Comparison of ENCODE assay signal across 29 cellular contexts in the genomic region with DNA sequence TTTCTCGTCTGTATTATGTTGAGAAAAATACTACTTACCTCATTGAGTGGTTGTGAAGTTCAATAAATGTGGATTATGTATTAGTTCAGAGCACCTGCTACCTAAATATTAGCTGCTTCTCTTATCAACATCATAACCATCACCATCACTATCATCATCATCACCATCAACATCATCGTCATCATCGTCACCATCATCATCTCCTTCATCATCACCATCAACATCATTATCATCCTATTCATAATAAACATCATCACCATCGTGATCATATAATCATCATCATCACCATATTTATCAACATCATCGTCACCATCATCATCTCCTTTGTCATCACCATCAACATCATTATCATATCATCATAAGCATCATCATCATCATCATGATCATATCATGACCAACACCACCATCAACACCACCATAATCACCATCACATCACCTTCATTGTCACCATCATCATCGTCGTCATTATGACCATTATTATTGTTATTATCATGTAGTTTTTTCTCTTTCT.
"Had no signal": no experiment of that assay in that cellular context is flagged by ENCODE, and none has a peak within 500 bp of the region (broad histone marks: within the 10 kb centered on the region; RNA-seq: fewer than 3 reads in every experiment).

No MANE protein-coding gene starts in this region.

- H3K9ac ChIP-seq: neural progenitor cell, parathyroid adenoma had no signal

- H3K27me3 ChIP-seq: neural progenitor cell, ovary, spleen, suprapubic skin, testis, tibial artery, transverse colon, upper lobe of left lung, uterus had no signal

- ATAC-seq: naive thymus-derived CD4-positive, alpha-beta T cell; natural killer cell; psoas muscle; right cardiac atrium; sciatic nerve; stimulated activated memory B cell treated with anti-CD40 and anti-IgM and Interleukin-4, amounts not matched to agents 10 μg/mL and 1 μg/mL and 100 μg/mL, for 72 hours; stimulated activated naive CD8-positive, alpha-beta T cell treated with anti-CD3 and anti-CD28 coated beads, Interleukin-15, amount 100 ng/mL, for 72 hours; stimulated activated naive CD8-positive, alpha-beta T cell treated with anti-CD3 and anti-CD28 coated beads, Interleukin-15, Interleukin-2, amounts not matched to agents 100 U/mL and 50 U/mL, for 24 hours had no signal

- H3K4me1 ChIP-seq: neural progenitor cell, parathyroid adenoma, psoas muscle, spleen, testis, transverse colon, upper lobe of left lung, uterus had no signal

- H3K4me3 ChIP-seq: neural progenitor cell, ovary, psoas muscle, skin epidermis, smooth muscle cell, spleen, suprapubic skin, testis, tibial artery, transverse colon, upper lobe of left lung, uterus had no signal

- H2AFZ ChIP-seq: neural progenitor cell, parathyroid adenoma had no signal

- H3K36me3 ChIP-seq: neural progenitor cell, ovary, spleen, suprapubic skin, tibial artery, transverse colon, upper lobe of left lung, uterus had no signal

- H3K79me2 ChIP-seq: parathyroid adenoma had no signal

- H3K27ac ChIP-seq: neural progenitor cell, ovary, parathyroid adenoma, psoas muscle, skin epidermis, spleen, suprapubic skin, testis, tibial artery, transverse colon, upper lobe of left lung, uterus had no signal

- DNase-seq: naive thymus-derived CD4-positive, alpha-beta T cell; natural killer cell; occipital lobe; ovary; posterior cingulate gyrus; psoas muscle; right cardiac atrium; spleen; stimulated activated CD4-positive, alpha-beta T cell treated with anti-CD3 and anti-CD28 coated beads, Interleukin-12 subunit alpha, Interleukin-12 subunit beta, amount 100 ng/mL, for 4 hours; stimulated activated CD4-positive, alpha-beta T cell treated with anti-CD3 and anti-CD28 coated beads, Interleukin-1b, Interleukin-23, amount 100 ng/mL, for 48 hours; stimulated activated CD4-positive, alpha-beta T cell treated with anti-CD3 and anti-CD28 coated beads, Interleukin-4, amount 100 ng/mL, for 1 hour; stimulated activated CD4-positive, alpha-beta T cell treated with anti-CD3 and anti-CD28 coated beads, Interleukin-4, amount 100 ng/mL, for 4 hours; stimulated activated CD8-positive, alpha-beta memory T cell treated with anti-CD3 and anti-CD28 coated beads, Interleukin-4, amount 100 ng/mL, for 48 hours; stimulated activated naive CD4-positive, alpha-beta T cell; stimulated activated naive CD8-positive, alpha-beta T cell treated with anti-CD3 and anti-CD28 coated beads, Interleukin-15, amount 100 ng/mL, for 72 hours; stimulated activated naive CD8-positive, alpha-beta T cell treated with anti-CD3 and anti-CD28 coated beads, Interleukin-15, Interleukin-2, amounts not matched to agents 100 U/mL and 50 U/mL, for 24 hours; substantia nigra; testis; tibial artery; transverse colon; upper lobe of left lung; uterus had no signal

- H3K9me3 ChIP-seq: ovary, psoas muscle, spleen, suprapubic skin, testis, tibial artery, transverse colon, upper lobe of left lung, uterus had no signal

- H3K4me2 ChIP-seq: neural progenitor cell, smooth muscle cell had no signal
